32 cellular contexts compared by ENCODE assay signal in the genomic region with DNA sequence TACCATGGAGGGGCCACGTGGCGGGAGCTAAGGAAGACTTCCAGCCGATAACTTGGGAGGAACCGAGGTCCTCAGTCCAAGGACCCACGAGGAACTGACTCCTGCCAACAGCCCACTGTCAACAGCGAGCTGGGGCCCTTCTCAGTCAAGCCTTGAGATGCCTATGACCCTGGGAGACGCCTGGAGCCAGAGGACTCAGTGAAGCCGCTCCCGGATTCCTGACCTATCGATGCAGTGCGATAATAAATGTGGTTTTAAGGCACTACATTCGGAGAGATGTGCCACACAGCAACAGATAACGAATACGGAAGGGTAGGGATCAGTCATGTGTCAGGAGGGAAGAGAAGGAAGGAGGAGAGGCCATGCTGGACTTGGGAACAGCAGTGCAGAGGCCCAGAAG.
"Had no signal": no experiment of that assay in that cellular context is flagged by ENCODE, and none has a peak within 500 bp of the region (broad histone marks: within the 10 kb centered on the region; RNA-seq: fewer than 3 reads in every experiment).

No MANE protein-coding gene starts in this region.

- H3K27ac Mint-ChIP-seq: activated naive CD4-positive, alpha-beta T cell treated with anti-CD3 and anti-CD28 coated beads, Interleukin-2, amount 10 ng/mL, durations not matched to agents 7 days and 5 days; activated naive CD8-positive, alpha-beta T cell treated with anti-CD3 and anti-CD28 coated beads, Interleukin-2, amount 10 ng/mL, durations not matched to agents 7 days and 5 days; dendritic cell treated with granulocyte-macrophage colony-stimulating factor and Interleukin-4, amounts not matched to agents 40 ng/mL and 50 ng/mL, for 4 days; endodermal cell; immature natural killer cell; nephron; progenitor cell of endocrine pancreas; T-helper 17 cell had no signal

- H3K36me3 Mint-ChIP-seq: activated naive CD4-positive, alpha-beta T cell treated with anti-CD3 and anti-CD28 coated beads, Interleukin-2, amount 10 ng/mL, durations not matched to agents 7 days and 5 days; activated naive CD8-positive, alpha-beta T cell treated with anti-CD3 and anti-CD28 coated beads, Interleukin-2, amount 10 ng/mL, durations not matched to agents 7 days and 5 days had no signal

- DNase-seq: activated CD4-positive, alpha-beta T cell treated with anti-CD3 and anti-CD28 coated beads for 48 hours; activated CD4-positive, alpha-beta T cell treated with anti-CD3 and anti-CD28 coated beads, Interleukin-2, amount 50 U/mL, for 48 hours; activated CD8-positive, alpha-beta memory T cell treated with anti-CD3 and anti-CD28 coated beads for 24 hours; activated gamma-delta T cell; activated naive CD4-positive, alpha-beta T cell treated with anti-CD3 and anti-CD28 coated beads, Interleukin-2, amount 10 ng/mL, durations not matched to agents 7 days and 5 days; activated naive CD8-positive, alpha-beta T cell treated with anti-CD3 and anti-CD28 coated beads, Interleukin-2, amount 10 ng/mL, durations not matched to agents 7 days and 5 days; central memory CD4-positive, alpha-beta T cell; endodermal cell; foreskin fibroblast; heart left ventricle; hypothalamus; immature natural killer cell; kidney; left colon; mesendoderm; mucosa of descending colon; ovary; right lobe of liver; small intestine; stimulated activated CD4-positive, alpha-beta T cell treated with anti-CD3 and anti-CD28 coated beads, Interleukin-1b, Interleukin-23, amount 100 ng/mL, for 48 hours; stimulated activated naive CD4-positive, alpha-beta T cell; T-helper 17 cell; T1000; WERI-Rb-1 had no signal

- H3K4me3 Mint-ChIP-seq: activated naive CD4-positive, alpha-beta T cell treated with anti-CD3 and anti-CD28 coated beads, Interleukin-2, amount 10 ng/mL, durations not matched to agents 7 days and 5 days; activated naive CD8-positive, alpha-beta T cell treated with anti-CD3 and anti-CD28 coated beads, Interleukin-2, amount 10 ng/mL, durations not matched to agents 7 days and 5 days; dendritic cell treated with granulocyte-macrophage colony-stimulating factor and Interleukin-4, amounts not matched to agents 40 ng/mL and 50 ng/mL, for 4 days; endodermal cell; immature natural killer cell; nephron; T-helper 17 cell had no signal

- H3K9me3 ChIP-seq: ascending aorta, heart left ventricle, mucosa of descending colon, ovary, right lobe of liver, suprapubic skin had no signal

- H3K27me3 ChIP-seq: ascending aorta, heart left ventricle, ovary, right lobe of liver, suprapubic skin, tibial nerve had no signal

- H3K36me3 ChIP-seq: ascending aorta, heart left ventricle, ovary, right lobe of liver, suprapubic skin, tibial nerve, WERI-Rb-1 had no signal

- H3K4me1 ChIP-seq: ascending aorta, heart left ventricle, right lobe of liver, suprapubic skin, tibial nerve had no signal

- ATAC-seq: activated CD4-positive, CD25-positive, alpha-beta regulatory T cell treated with anti-CD3 and anti-CD28 coated beads, Interleukin-2, amount 50 U/mL, for 24 hours; esophagus mucosa; heart left ventricle; left colon; mucosa of descending colon; right lobe of liver; T-helper 17 cell had no signal

- H3K9me3 Mint-ChIP-seq: activated naive CD4-positive, alpha-beta T cell treated with anti-CD3 and anti-CD28 coated beads, Interleukin-2, amount 10 ng/mL, durations not matched to agents 7 days and 5 days; dendritic cell treated with granulocyte-macrophage colony-stimulating factor and Interleukin-4, amounts not matched to agents 40 ng/mL and 50 ng/mL, for 4 days; endodermal cell; immature natural killer cell had no signal

- H3K4me1 Mint-ChIP-seq: nephron had no signal

- H3K27ac ChIP-seq: ascending aorta, heart left ventricle, ovary, right lobe of liver, suprapubic skin, tibial nerve, WERI-Rb-1 had no signal

- H3K4me3 ChIP-seq: ascending aorta, heart left ventricle, mucosa of descending colon, ovary, right lobe of liver, suprapubic skin, tibial nerve had no signal

- H3K27me3 Mint-ChIP-seq: activated naive CD4-positive, alpha-beta T cell treated with anti-CD3 and anti-CD28 coated beads, Interleukin-2, amount 10 ng/mL, durations not matched to agents 7 days and 5 days; activated naive CD8-positive, alpha-beta T cell treated with anti-CD3 and anti-CD28 coated beads, Interleukin-2, amount 10 ng/mL, durations not matched to agents 7 days and 5 days had no signal
